Comparison of ENCODE assay signal across 2 cellular contexts in the genomic region with DNA sequence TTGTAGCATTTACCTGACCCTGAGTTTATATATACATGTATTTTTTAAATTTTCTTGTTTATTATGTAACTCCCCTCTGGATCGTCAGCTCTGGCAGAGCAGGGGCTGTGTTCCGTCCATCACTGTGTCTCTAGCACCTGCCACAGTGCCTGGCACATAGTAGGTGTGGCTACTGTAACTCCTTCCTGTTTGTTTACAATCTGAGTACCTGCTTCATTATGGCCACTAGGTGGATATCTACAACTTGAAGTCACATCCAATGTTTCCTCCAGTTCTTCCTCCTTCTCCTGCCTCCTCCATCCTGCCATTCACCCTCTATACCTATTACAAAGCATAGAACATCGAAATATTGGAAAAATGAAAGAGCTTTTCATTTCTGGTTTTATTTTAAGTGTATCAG.
TF ChIP-seq lines count a peak whose summit lies in the region.

No MANE protein-coding gene starts in this region.

TF ChIP-seq in HepG2, 621 proteins besides CTCF, POLR2A, EP300 and RAD21:
- TF ChIP-seq FOXA1 (IDR thresholded peaks at IDR 0.05) (no peak), FOXA1 (CRISPR knock-in tag; IDR thresholded peaks at IDR 0.05) (0 out of 2 replicates have a peak, but pooled peaks have one; percentile 44), ZNF274 (CRISPR knock-in tag; IDR thresholded peaks at IDR 0.05) (no peak), STAG1 (CRISPR knock-in tag; IDR thresholded peaks at IDR 0.05) (0 out of 2 replicates have a peak, but pooled peaks have one; percentile 8), ZKSCAN1 (IDR thresholded peaks at IDR 0.05; ENCODE audit: low read length) (peak; percentile 98)

TF ChIP-seq in HCT116, 20 proteins besides CTCF, POLR2A, EP300 and RAD21 (continued from another document):
- TF ChIP-seq, protein P1, sequence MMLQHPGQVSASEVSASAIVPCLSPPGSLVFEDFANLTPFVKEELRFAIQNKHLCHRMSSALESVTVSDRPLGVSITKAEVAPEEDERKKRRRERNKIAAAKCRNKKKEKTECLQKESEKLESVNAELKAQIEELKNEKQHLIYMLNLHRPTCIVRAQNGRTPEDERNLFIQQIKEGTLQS (IDR thresholded peaks at IDR 0.05) = no peak
- TF ChIP-seq EZH2 (IDR thresholded peaks at IDR 0.05) = no peak
- no peak for TF ChIP-seq YY1 (IDR thresholded peaks at IDR 0.05; ENCODE audit: extremely low read depth, insufficient replicate concordance, low read depth, low read length)
- no peak for TF ChIP-seq SRF (IDR thresholded peaks at IDR 0.05; ENCODE audit: low read depth)
- TF ChIP-seq EGR1 (IDR thresholded peaks at IDR 0.05; ENCODE audit: low read depth) = no peak
- TF ChIP-seq SP1 (IDR thresholded peaks at IDR 0.05; ENCODE audit: low read depth) = no peak
- no peak for TF ChIP-seq CBX3 (IDR thresholded peaks at IDR 0.05; ENCODE audit: low read depth)
- TF ChIP-seq, protein P2, sequence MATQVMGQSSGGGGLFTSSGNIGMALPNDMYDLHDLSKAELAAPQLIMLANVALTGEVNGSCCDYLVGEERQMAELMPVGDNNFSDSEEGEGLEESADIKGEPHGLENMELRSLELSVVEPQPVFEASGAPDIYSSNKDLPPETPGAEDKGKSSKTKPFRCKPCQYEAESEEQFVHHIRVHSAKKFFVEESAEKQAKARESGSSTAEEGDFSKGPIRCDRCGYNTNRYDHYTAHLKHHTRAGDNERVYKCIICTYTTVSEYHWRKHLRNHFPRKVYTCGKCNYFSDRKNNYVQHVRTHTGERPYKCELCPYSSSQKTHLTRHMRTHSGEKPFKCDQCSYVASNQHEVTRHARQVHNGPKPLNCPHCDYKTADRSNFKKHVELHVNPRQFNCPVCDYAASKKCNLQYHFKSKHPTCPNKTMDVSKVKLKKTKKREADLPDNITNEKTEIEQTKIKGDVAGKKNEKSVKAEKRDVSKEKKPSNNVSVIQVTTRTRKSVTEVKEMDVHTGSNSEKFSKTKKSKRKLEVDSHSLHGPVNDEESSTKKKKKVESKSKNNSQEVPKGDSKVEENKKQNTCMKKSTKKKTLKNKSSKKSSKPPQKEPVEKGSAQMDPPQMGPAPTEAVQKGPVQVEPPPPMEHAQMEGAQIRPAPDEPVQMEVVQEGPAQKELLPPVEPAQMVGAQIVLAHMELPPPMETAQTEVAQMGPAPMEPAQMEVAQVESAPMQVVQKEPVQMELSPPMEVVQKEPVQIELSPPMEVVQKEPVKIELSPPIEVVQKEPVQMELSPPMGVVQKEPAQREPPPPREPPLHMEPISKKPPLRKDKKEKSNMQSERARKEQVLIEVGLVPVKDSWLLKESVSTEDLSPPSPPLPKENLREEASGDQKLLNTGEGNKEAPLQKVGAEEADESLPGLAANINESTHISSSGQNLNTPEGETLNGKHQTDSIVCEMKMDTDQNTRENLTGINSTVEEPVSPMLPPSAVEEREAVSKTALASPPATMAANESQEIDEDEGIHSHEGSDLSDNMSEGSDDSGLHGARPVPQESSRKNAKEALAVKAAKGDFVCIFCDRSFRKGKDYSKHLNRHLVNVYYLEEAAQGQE (IDR thresholded peaks at IDR 0.05; ENCODE audit: low read depth) = no peak
- no peak for TF ChIP-seq CEBPB (IDR thresholded peaks at IDR 0.05; ENCODE audit: low read depth)
- TF ChIP-seq SIN3A (IDR thresholded peaks at IDR 0.05; ENCODE audit: low read depth) = no peak
- no peak for TF ChIP-seq FOSL1 (IDR thresholded peaks at IDR 0.05; ENCODE audit: low read depth)
- no peak for TF ChIP-seq POLR2AphosphoS5 (IDR thresholded peaks at IDR 0.05; ENCODE audit: low read depth, low read length)
- no peak for TF ChIP-seq ELF1 (IDR thresholded peaks at IDR 0.05; ENCODE audit: borderline replicate concordance, low read depth)
- no peak for TF ChIP-seq TCF7L2 (IDR thresholded peaks at IDR 0.05; ENCODE audit: borderline replicate concordance, extremely low read depth, insufficient read depth, insufficient read length)
